In genomic region chr10:37474645-37475044, GRCh38 we compare ENCODE assay signal across 38 cellular contexts.
"Had no signal": no experiment of that assay in that cellular context is flagged by ENCODE, and none has a peak within 500 bp of the region (broad histone marks: within the 10 kb centered on the region; RNA-seq: fewer than 3 reads in every experiment).

No MANE protein-coding gene starts in this region.

- H3K9me3 ChIP-seq: adrenal gland, ascending aorta, body of pancreas, breast epithelium had no signal

- H3K27ac ChIP-seq: adrenal gland, ascending aorta, body of pancreas, brain microvascular endothelial cell, breast epithelium, cardiac muscle cell had no signal

- H3K27ac Mint-ChIP-seq: activated naive CD4-positive, alpha-beta T cell treated with anti-CD3 and anti-CD28 coated beads for 36 hours; activated naive CD4-positive, alpha-beta T cell treated with anti-CD3 and anti-CD28 coated beads, Interleukin-2, amount 10 ng/mL, durations not matched to agents 7 days and 5 days; activated naive CD4-positive, alpha-beta T cell treated with anti-CD3 and anti-CD28 coated beads, Interleukin-2, amount 50 U/mL, for 24 hours; activated naive CD8-positive, alpha-beta T cell; activated naive CD8-positive, alpha-beta T cell treated with anti-CD3 and anti-CD28 coated beads for 36 hours; activated naive CD8-positive, alpha-beta T cell treated with anti-CD3 and anti-CD28 coated beads, Interleukin-2, amount 10 ng/mL, durations not matched to agents 7 days and 5 days; activated naive CD8-positive, alpha-beta T cell treated with anti-CD3 and anti-CD28 coated beads, Interleukin-2, amount 50 U/mL, for 24 hours; activated T-cell treated with anti-CD3 and anti-CD28 coated beads, Interleukin-2, amount 50 U/mL, for 24 hours; activated T-cell treated with anti-CD3 and anti-CD28 coated beads, Interleukin-2, amount 50 U/mL, for 72 hours; activated T-helper 1 cell treated with anti-CD3 and anti-CD28 coated beads, Interleukin-12 subunit alpha, Interleukin-12 subunit beta, Interleukin-2, Interleukin-4 antibody, amounts not matched to agents 30 ng/mL and 10 ng/mL and 1 ng/mL, durations not matched to agents 14 hours and 24 hours and 36 hours; activated T-helper 17 cell treated with anti-CD3 and anti-CD28 coated beads, Interleukin-2, amount 50 U/mL, for 72 hours; activated T-helper 2 cell treated with anti-CD3 and anti-CD28 coated beads, Interferon-gamma antibody, Interleukin-2, Interleukin-4, amounts not matched to agents 10 μg/mL and 5 μg/mL and 100 μg/mL, durations not matched to agents 14 hours and 24 hours and 36 hours; brain had no signal

- H3K4me1 ChIP-seq: adrenal gland, ascending aorta, body of pancreas, breast epithelium had no signal

- DNase-seq: activated effector memory CD4-positive, alpha-beta T cell treated with anti-CD3 and anti-CD28 coated beads, Interleukin-2, amount 50 U/mL, for 16 hours; activated effector memory CD4-positive, alpha-beta T cell treated with Interleukin-2 at 50 U/mL for 16 hours; activated gamma-delta T cell; activated gamma-delta T cell treated with Interleukin-2 at 50 U/mL for 16 hours; activated naive CD4-positive, alpha-beta T cell; activated naive CD4-positive, alpha-beta T cell treated with anti-CD3 and anti-CD28 coated beads for 36 hours; activated naive CD4-positive, alpha-beta T cell treated with anti-CD3 and anti-CD28 coated beads, Interleukin-2, amount 10 ng/mL, durations not matched to agents 7 days and 5 days; activated naive CD4-positive, alpha-beta T cell treated with anti-CD3 and anti-CD28 coated beads, Interleukin-2, amount 50 U/mL, for 16 hours; activated naive CD4-positive, alpha-beta T cell treated with Interleukin-2 at 50 U/mL for 16 hours; activated naive CD8-positive, alpha-beta T cell treated with anti-CD3 and anti-CD28 coated beads for 36 hours; activated naive CD8-positive, alpha-beta T cell treated with anti-CD3 and anti-CD28 coated beads, Interleukin-2, amount 10 ng/mL, durations not matched to agents 7 days and 5 days; activated naive CD8-positive, alpha-beta T cell treated with anti-CD3 and anti-CD28 coated beads, Interleukin-2, amount 50 U/mL, for 24 hours; activated T-cell treated with anti-CD3 and anti-CD28 coated beads, Interleukin-2, amount 50 U/mL, for 1 hour; activated T-cell treated with anti-CD3 and anti-CD28 coated beads, Interleukin-2, amount 50 U/mL, for 24 hours; activated T-cell treated with anti-CD3 and anti-CD28 coated beads, Interleukin-2, amount 50 U/mL, for 4 hours; activated T-cell treated with anti-CD3 and anti-CD28 coated beads, Interleukin-2, amount 50 U/mL, for 48 hours; activated T-cell treated with anti-CD3 and anti-CD28 coated beads, Interleukin-2, amount 50 U/mL, for 72 hours; amniotic stem cell; amygdala; anterior cingulate cortex; aorta; body of pancreas; brain microvascular endothelial cell; caudate nucleus; central memory CD4-positive, alpha-beta T cell; cerebellar nuclear complex had no signal

- H3K9me3 Mint-ChIP-seq: activated naive CD4-positive, alpha-beta T cell treated with anti-CD3 and anti-CD28 coated beads, Interleukin-2, amount 50 U/mL, for 24 hours; activated T-helper 17 cell treated with anti-CD3 and anti-CD28 coated beads, Interleukin-2, amount 50 U/mL, for 72 hours had no signal

- H3K36me3 ChIP-seq: adrenal gland, ascending aorta, brain microvascular endothelial cell, breast epithelium, cardiac muscle cell had no signal

- ATAC-seq: activated naive CD8-positive, alpha-beta T cell treated with anti-CD3 and anti-CD28 coated beads, Interleukin-2, amount 50 U/mL, for 24 hours; activated T-cell treated with anti-CD3 and anti-CD28 coated beads, Interleukin-2, amount 50 U/mL, for 4 hours; activated T-cell treated with anti-CD3 and anti-CD28 coated beads, Interleukin-2, amount 50 U/mL, for 72 hours; activated T-helper 17 cell treated with anti-CD3 and anti-CD28 coated beads, Interleukin-2, amount 50 U/mL, for 72 hours; body of pancreas had no signal

- FAIRE-seq: astrocyte, bronchial epithelial cell had no signal

- H3K4me3 ChIP-seq: adrenal gland, ascending aorta, body of pancreas, breast epithelium, cardiac muscle cell had no signal

- H3K36me3 Mint-ChIP-seq: activated naive CD4-positive, alpha-beta T cell treated with anti-CD3 and anti-CD28 coated beads, Interleukin-2, amount 10 ng/mL, durations not matched to agents 7 days and 5 days; activated naive CD8-positive, alpha-beta T cell; activated naive CD8-positive, alpha-beta T cell treated with anti-CD3 and anti-CD28 coated beads for 36 hours; brain had no signal
